In genomic region chr9:97855486-97855875, GRCh38 we compare ENCODE assay signal across 23 cellular contexts. TPM values are rescaled to one million over a fixed set of nuclear protein-coding genes. Genes with fewer than 3 reads are reported as not detected.
DNase-seq lines count a peak whose midpoint lies in the region; TF ChIP-seq lines count a peak whose summit lies in the region.
"Had no signal": no experiment of that assay in that cellular context is flagged by ENCODE, and none has a peak within 500 bp of the region (broad histone marks: within the 10 kb centered on the region; RNA-seq: fewer than 3 reads in every experiment).

No MANE protein-coding gene starts in this region.

- H3K27me3 ChIP-seq in Caco-2 (replicated peaks; ENCODE audit: control insufficient read depth, insufficient read depth, low read length) = no peaks in the 10 kb centered on the region

- no peak for DNase-seq in T-helper 2 cell treated with Interferon-gamma antibody and Interleukin-4, amounts not matched to agents 5 μg/mL and 100 μg/mL, for 36 hours (ENCODE audit: low spot score)
- no peak for DNase-seq in T-helper 2 cell
- no peak for DNase-seq in activated naive CD8-positive, alpha-beta T cell treated with anti-CD3 and anti-CD28 coated beads for 36 hours
- DNase-seq in globus pallidus (ENCODE audit: low spot score) = no peak
- no peak for DNase-seq in stimulated activated CD4-positive, alpha-beta T cell treated with anti-CD3 and anti-CD28 coated beads, Interleukin-12 subunit alpha, Interleukin-12 subunit beta, amount 100 ng/mL, for 4 hours
- no peak for DNase-seq in Caco-2
- DNase-seq: activated gamma-delta T cell; AML-193; effector CD4-positive, alpha-beta T cell; mesendoderm; NCI-H1417; NCI-H2107; NCI-H524 treated with DMSO at 0.1 percent for 48 hours; nephron progenitor cell; stimulated activated CD4-positive, alpha-beta T cell treated with anti-CD3 and anti-CD28 coated beads, Interleukin-1b, Interleukin-23, amount 100 ng/mL, for 48 hours; upper lobe of right lung had no signal

- H3K4me1 Mint-ChIP-seq in T-helper 2 cell treated with Interferon-gamma antibody and Interleukin-4, amounts not matched to agents 5 μg/mL and 100 μg/mL, for 36 hours (ENCODE audit: low read depth) = peaks cover 8% of the 10 kb centered on the region
- H3K4me1 Mint-ChIP-seq in activated naive CD8-positive, alpha-beta T cell treated with anti-CD3 and anti-CD28 coated beads for 36 hours = peaks cover 18% of the 10 kb centered on the region
- H3K4me1 Mint-ChIP-seq in nephron (peaks cover 5% of the 10 kb centered on the region), Caco-2 (ENCODE audit: low read depth, unreplicated experiment) (no peaks in the 10 kb centered on the region)

- no peak overlapping the region for H3K4me3 ChIP-seq in Caco-2 (ENCODE audit: low read depth, low read length)
- H3K4me3 ChIP-seq: ascending aorta, esophagus muscularis mucosa, prostate gland, upper lobe of right lung had no signal

- no peaks in the 10 kb centered on the region for H3K36me3 ChIP-seq in ES-I3 (ENCODE audit: insufficient read depth, low read length)
- H3K36me3 ChIP-seq in Caco-2 (ENCODE audit: control insufficient read depth, insufficient read depth, low read length) = no peaks in the 10 kb centered on the region
- H3K36me3 ChIP-seq: ascending aorta, esophagus muscularis mucosa, prostate gland, upper lobe of right lung had no signal

- H3K9ac ChIP-seq in ES-I3 (ENCODE audit: low read depth, low read length) = peak overlapping the region; percentile 62; the same call in 1 of the 2 replicates

- H3K9me3 Mint-ChIP-seq in T-helper 2 cell treated with Interferon-gamma antibody and Interleukin-4, amounts not matched to agents 5 μg/mL and 100 μg/mL, for 36 hours = no peaks in the 10 kb centered on the region
- no peaks in the 10 kb centered on the region for H3K9me3 Mint-ChIP-seq in activated naive CD8-positive, alpha-beta T cell treated with anti-CD3 and anti-CD28 coated beads for 36 hours
- no peaks in the 10 kb centered on the region for H3K9me3 Mint-ChIP-seq in nephron
- no peaks in the 10 kb centered on the region for H3K9me3 Mint-ChIP-seq in Caco-2 (ENCODE audit: unreplicated experiment)
- H3K9me3 Mint-ChIP-seq: nephron progenitor cell had no signal

- no peak overlapping the region for H3K27ac Mint-ChIP-seq in T-helper 2 cell treated with Interferon-gamma antibody and Interleukin-4, amounts not matched to agents 5 μg/mL and 100 μg/mL, for 36 hours
- no peak overlapping the region for H3K27ac Mint-ChIP-seq in activated naive CD8-positive, alpha-beta T cell treated with anti-CD3 and anti-CD28 coated beads for 36 hours
- H3K27ac Mint-ChIP-seq in nephron (no peak overlapping the region), Caco-2 (ENCODE audit: unreplicated experiment) (no peak overlapping the region)
- H3K27ac Mint-ChIP-seq: nephron progenitor cell had no signal

- CTCF ChIA-PET in Caco-2 (lab: Charles Lee) = no interaction called here

- no peaks in the 10 kb centered on the region for H3K36me3 Mint-ChIP-seq in T-helper 2 cell treated with Interferon-gamma antibody and Interleukin-4, amounts not matched to agents 5 μg/mL and 100 μg/mL, for 36 hours (ENCODE audit: low read depth)
- no peaks in the 10 kb centered on the region for H3K36me3 Mint-ChIP-seq in activated naive CD8-positive, alpha-beta T cell treated with anti-CD3 and anti-CD28 coated beads for 36 hours
- H3K36me3 Mint-ChIP-seq in nephron (ENCODE audit: low read depth) = no peaks in the 10 kb centered on the region
- no peaks in the 10 kb centered on the region for H3K36me3 Mint-ChIP-seq in Caco-2 (ENCODE audit: insufficient read depth, unreplicated experiment)

- POLR2A ChIA-PET in Caco-2 (lab: Charles Lee) = no interaction called here

- TF ChIP-seq CTCF in nephron (IDR thresholded peaks at IDR 0.05; ENCODE audit: unreplicated experiment in 3 of 3) (no peak), Caco-2 (IDR thresholded peaks at IDR 0.05; ENCODE audit: insufficient read depth in 1 of 2, low read depth in 1 of 2, low read length in 1 of 2, severe bottlenecking in 1 of 2, unreplicated experiment in 1 of 2) (no peak)

- BruUV-seq in Caco-2 (replicated peaks; lab: Mats Ljungman, UMichigan) = no TSS peak

- intact Hi-C loops in Caco-2 (cut with micrococcal nuclease; ENCODE audit: unreplicated experiment) = no loop called here

- H3K27me3 Mint-ChIP-seq in T-helper 2 cell treated with Interferon-gamma antibody and Interleukin-4, amounts not matched to agents 5 μg/mL and 100 μg/mL, for 36 hours (ENCODE audit: low read depth) = peaks cover 85% of the 10 kb centered on the region
- H3K27me3 Mint-ChIP-seq in activated naive CD8-positive, alpha-beta T cell treated with anti-CD3 and anti-CD28 coated beads for 36 hours = peaks cover 91% of the 10 kb centered on the region
- H3K27me3 Mint-ChIP-seq in nephron (ENCODE audit: low read depth) (peaks cover 95% of the 10 kb centered on the region), Caco-2 (ENCODE audit: insufficient read depth, unreplicated experiment) (no peaks in the 10 kb centered on the region)

- H3K4me1 ChIP-seq in ES-I3 (ENCODE audit: insufficient read depth, low read length) = 0 out of 2 replicates have a peak, but pooled peaks cover 6% of the 10 kb centered on the region
- no peaks in the 10 kb centered on the region for H3K4me1 ChIP-seq in Caco-2
- H3K4me1 ChIP-seq: upper lobe of right lung had no signal

- peak overlapping the region; percentile 15 for H3K4me3 Mint-ChIP-seq in T-helper 2 cell treated with Interferon-gamma antibody and Interleukin-4, amounts not matched to agents 5 μg/mL and 100 μg/mL, for 36 hours
- peak overlapping the region; percentile 42 for H3K4me3 Mint-ChIP-seq in activated naive CD8-positive, alpha-beta T cell treated with anti-CD3 and anti-CD28 coated beads for 36 hours
- H3K4me3 Mint-ChIP-seq in nephron = peak overlapping the region; percentile 38 to 57 (median 51)
- no peak overlapping the region for H3K4me3 Mint-ChIP-seq in Caco-2 (ENCODE audit: unreplicated experiment)
- H3K4me3 Mint-ChIP-seq: nephron progenitor cell had no signal

- H3K9me3 ChIP-seq in ES-I3 (ENCODE audit: control insufficient read depth, insufficient read depth, low read length) (no peaks in the 10 kb centered on the region), Caco-2 (no peaks in the 10 kb centered on the region)
- H3K9me3 ChIP-seq: ascending aorta, esophagus muscularis mucosa, prostate gland, upper lobe of right lung had no signal

RNA-seq across cellular contexts. Expression of gene FOXE1, which starts 2.5 kb away (rescaled TPM):
- total RNA-seq in activated naive CD8-positive, alpha-beta T cell treated with anti-CD3 and anti-CD28 coated beads for 36 hours = not detected
- total RNA-seq in Caco-2 (2022) = not detected in 2 replicates
- total RNA-seq: ascending aorta, chondrocyte, esophagus muscularis mucosa, MCF 10A, upper lobe of right lung had no signal
